Comparison of ENCODE assay signal across 6 cellular contexts in the genomic region with DNA sequence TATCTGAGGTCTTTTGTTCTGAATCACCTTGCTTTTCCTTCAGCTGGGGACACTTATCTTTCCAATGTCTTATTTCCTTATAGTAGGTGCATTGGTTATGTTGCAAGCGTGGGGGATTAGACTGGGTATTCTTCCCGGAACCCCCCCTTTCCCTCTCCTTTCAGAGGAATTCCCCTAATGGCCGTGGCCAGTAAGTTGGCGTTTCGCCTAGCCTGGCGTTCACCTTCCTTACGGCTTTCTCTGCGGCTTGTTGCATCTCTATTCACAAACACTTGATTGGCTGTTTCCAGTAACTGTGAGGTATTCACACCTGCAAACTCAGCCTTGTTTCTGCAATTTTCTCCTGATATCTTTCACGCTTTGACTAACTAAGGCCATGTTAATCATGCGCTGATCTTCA. TPM values are rescaled to one million over a fixed set of nuclear protein-coding genes. Genes with fewer than 3 reads are reported as not detected.
"Had no signal": no experiment of that assay in that cellular context is flagged by ENCODE, and none has a peak within 500 bp of the region (broad histone marks: within the 10 kb centered on the region; RNA-seq: fewer than 3 reads in every experiment).

No MANE protein-coding gene starts in this region.

- DNase-seq: H9, HCEC 1CT, IMR-90 had no signal

- H3K4me3 ChIP-seq: GM23338, K562 had no signal

- H2AFZ ChIP-seq: GM23338 had no signal

- H3K4me2 ChIP-seq: GM23338 had no signal

- ATAC-seq: GM23338, K562 had no signal

RNA-seq across cellular contexts. Expression of gene FABP7, which starts 32.8 kb away (rescaled TPM):
- total RNA-seq: HT-29, IMR-90, K562 had no signal
- polyA plus RNA-seq: IMR-90 had no signal
